In the genomic region with DNA sequence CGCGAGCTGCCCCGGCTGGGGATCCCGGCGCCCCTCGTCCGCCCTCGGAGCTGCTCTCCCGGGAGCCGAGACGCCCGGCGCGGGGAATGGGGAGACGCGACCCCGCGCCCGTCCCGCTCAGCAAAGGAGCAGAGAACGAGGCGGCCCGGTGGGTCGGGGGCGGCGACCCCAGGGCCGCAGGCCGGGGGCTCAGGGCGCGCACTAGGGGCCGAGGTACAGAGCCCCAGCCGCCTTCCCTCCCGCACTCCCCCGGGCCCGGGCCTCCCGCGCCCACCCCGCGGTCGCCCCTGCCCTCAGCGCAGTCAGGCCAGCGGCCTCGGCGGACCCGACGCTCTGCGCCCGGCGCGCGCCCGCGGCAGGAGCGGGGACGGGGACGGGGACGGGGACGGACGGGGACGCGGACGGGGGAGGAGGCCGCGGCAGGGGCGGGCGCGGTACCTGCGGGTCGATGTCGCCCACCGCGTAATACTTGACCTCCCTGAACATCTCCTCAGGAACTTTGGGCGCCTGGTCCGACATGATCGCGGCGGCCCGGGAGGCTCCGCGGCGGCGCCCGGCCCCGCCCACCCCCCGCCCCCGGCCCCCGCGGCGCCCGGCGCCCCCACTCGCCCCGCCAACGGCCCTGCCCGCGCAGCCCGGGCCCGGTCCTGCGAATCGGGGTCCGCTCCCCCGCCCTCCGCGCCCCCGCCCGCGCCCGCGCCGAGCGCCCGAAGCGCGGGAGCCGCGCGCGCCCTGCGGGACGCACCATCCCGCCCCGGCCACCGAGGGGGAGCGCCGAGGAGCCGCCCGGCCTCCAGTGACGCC, we compare ENCODE assay signal across 8 cellular contexts. TPM values are rescaled to one million over a fixed set of nuclear protein-coding genes. Genes with fewer than 3 reads are reported as not detected.
DNase-seq lines count a peak whose midpoint lies in the region; ATAC-seq, FAIRE-seq and TF ChIP-seq lines count a peak whose summit lies in the region.

Gene PAXIP1, minus strand, starts transcription at position 714 of the 804 bp plus-strand sequence. Its CDS starts 195 bp downstream, at position 519.

- intact Hi-C loops in activated CD4-positive, alpha-beta memory T cell treated with anti-CD3 and anti-CD28 coated beads for 36 hours (cut with micrococcal nuclease) = loop anchor here (5.0 to 10.0 kb wide), 3 partner anchors 340 to 1892 kb away; partner anchors contain the start of genes LMBR1 and RNF32

- DNase-seq in A172 (ENCODE audit: low spot score) (peak; percentile 10), GM12891 (ENCODE audit: insufficient read length, low spot score) (peak; percentile 69), NCI-H146 (lab: John Stamatoyannopoulos, UW) (peak; percentile 70), mucosa of gallbladder (ENCODE audit: low spot score) (no peak)
- DNase-seq in activated CD4-positive, alpha-beta memory T cell treated with anti-CD3 and anti-CD28 coated beads for 36 hours = peak; percentile 51
- peak in 5 of 6 experiments; percentile 51 to 88 (median 68) for DNase-seq in stimulated activated naive CD4-positive, alpha-beta T cell (lab: John Stamatoyannopoulos, UW)

- H3K27ac Mint-ChIP-seq in activated CD4-positive, alpha-beta memory T cell treated with anti-CD3 and anti-CD28 coated beads for 36 hours = peak within 1 kb of the TSS; percentile 91

- H3K9me3 Mint-ChIP-seq in activated CD4-positive, alpha-beta memory T cell treated with anti-CD3 and anti-CD28 coated beads for 36 hours = no peaks in the 10 kb centered on the region

- TF ChIP-seq POLR2A in GM12891 (IDR thresholded peaks at IDR 0.05; ENCODE audit: low read depth, low read length) = no peak

- CTCF ChIA-PET in activated CD4-positive, alpha-beta memory T cell treated with anti-CD3 and anti-CD28 coated beads for 36 hours (lab: Charles Lee) = interaction anchor here (1.1 to 1.6 kb wide), 3 partner anchors 75 to 343 kb away, joined by 4 to 10 read pairs (median 5); no protein-coding TSS in a partner anchor

- in situ Hi-C loops in endometrial microvascular endothelial cells (cut with HindIII; ENCODE audit: inconsistent ontology term, low pct_unique_long_range_greater_than_20kb, low sequenced_read_pairs) = no loop called here

- peaks cover 12% of the 10 kb centered on the region for H3K4me1 Mint-ChIP-seq in activated CD4-positive, alpha-beta memory T cell treated with anti-CD3 and anti-CD28 coated beads for 36 hours (ENCODE audit: low read depth)

- H3K4me3 Mint-ChIP-seq in activated CD4-positive, alpha-beta memory T cell treated with anti-CD3 and anti-CD28 coated beads for 36 hours = peak within 1 kb of the TSS; percentile 89

- H3K27me3 Mint-ChIP-seq in activated CD4-positive, alpha-beta memory T cell treated with anti-CD3 and anti-CD28 coated beads for 36 hours = no peaks in the 10 kb centered on the region

- H3K36me3 Mint-ChIP-seq in activated CD4-positive, alpha-beta memory T cell treated with anti-CD3 and anti-CD28 coated beads for 36 hours = peaks cover 17% of the 10 kb centered on the region

- FAIRE-seq in GM12891 (lab: Jason Lieb, UNC) = no peak

- ATAC-seq in HG02678 (IDR thresholded peaks at IDR 0.05; ENCODE audit: unreplicated experiment) = peak; percentile 67

- POLR2A ChIA-PET in activated CD4-positive, alpha-beta memory T cell treated with anti-CD3 and anti-CD28 coated beads for 36 hours (lab: Charles Lee) = interaction anchor here (0.7 to 1.4 kb wide), 5 partner anchors 9 to 296 kb away, joined by 3 to 7 read pairs (median 4); partner anchors contain the start of gene INSIG1

TF ChIP-seq in GM12891, 5 proteins besides CTCF, POLR2A, EP300 and RAD21:
- no peak for TF ChIP-seq POU2F2 (IDR thresholded peaks at IDR 0.05; ENCODE audit: low read depth, low read length)
- no peak for TF ChIP-seq TAF1 (IDR thresholded peaks at IDR 0.05; ENCODE audit: low read depth, low read length)
- no peak for TF ChIP-seq PAX5 (IDR thresholded peaks at IDR 0.05; ENCODE audit: insufficient read depth, low read length, severe bottlenecking)
- no peak; the same call in 1 of the 2 replicates for TF ChIP-seq POLR2AphosphoS5 (IDR thresholded peaks at IDR 0.05; ENCODE audit: low read depth, low read length)
- TF ChIP-seq SPI1 (IDR thresholded peaks at IDR 0.05; ENCODE audit: low read depth, low read length) = no peak

RNA-seq across cellular contexts. Expression of gene PAXIP1, which starts in this region (rescaled TPM):
- 12.8 and 14.6 TPM in 2 replicates for total RNA-seq in A172 (2014; rRNA removed; shearing (Covaris generic))
- 10.0 TPM for polyA plus RNA-seq in GM12891 (2012; ENCODE audit: low read depth, missing spikeins)
- total RNA-seq in activated CD4-positive, alpha-beta memory T cell treated with anti-CD3 and anti-CD28 coated beads for 36 hours = 10 to 100 TPM; 21.7 to 22.2 TPM
- total RNA-seq in endometrial microvascular endothelial cells (ENCODE audit: inconsistent ontology term) = 11.9 TPM
- total RNA-seq in mucosa of gallbladder = 12.5 TPM
